ENCODE assay signal across 1 cellular context in genomic region chr10:4315529-4315928, GRCh38.
TF ChIP-seq lines count a peak whose summit lies in the region.

No MANE protein-coding gene starts in this region.

TF ChIP-seq in H1, 55 proteins besides CTCF, POLR2A, EP300 and RAD21 (continued from another document):
- TF ChIP-seq, protein P1, sequence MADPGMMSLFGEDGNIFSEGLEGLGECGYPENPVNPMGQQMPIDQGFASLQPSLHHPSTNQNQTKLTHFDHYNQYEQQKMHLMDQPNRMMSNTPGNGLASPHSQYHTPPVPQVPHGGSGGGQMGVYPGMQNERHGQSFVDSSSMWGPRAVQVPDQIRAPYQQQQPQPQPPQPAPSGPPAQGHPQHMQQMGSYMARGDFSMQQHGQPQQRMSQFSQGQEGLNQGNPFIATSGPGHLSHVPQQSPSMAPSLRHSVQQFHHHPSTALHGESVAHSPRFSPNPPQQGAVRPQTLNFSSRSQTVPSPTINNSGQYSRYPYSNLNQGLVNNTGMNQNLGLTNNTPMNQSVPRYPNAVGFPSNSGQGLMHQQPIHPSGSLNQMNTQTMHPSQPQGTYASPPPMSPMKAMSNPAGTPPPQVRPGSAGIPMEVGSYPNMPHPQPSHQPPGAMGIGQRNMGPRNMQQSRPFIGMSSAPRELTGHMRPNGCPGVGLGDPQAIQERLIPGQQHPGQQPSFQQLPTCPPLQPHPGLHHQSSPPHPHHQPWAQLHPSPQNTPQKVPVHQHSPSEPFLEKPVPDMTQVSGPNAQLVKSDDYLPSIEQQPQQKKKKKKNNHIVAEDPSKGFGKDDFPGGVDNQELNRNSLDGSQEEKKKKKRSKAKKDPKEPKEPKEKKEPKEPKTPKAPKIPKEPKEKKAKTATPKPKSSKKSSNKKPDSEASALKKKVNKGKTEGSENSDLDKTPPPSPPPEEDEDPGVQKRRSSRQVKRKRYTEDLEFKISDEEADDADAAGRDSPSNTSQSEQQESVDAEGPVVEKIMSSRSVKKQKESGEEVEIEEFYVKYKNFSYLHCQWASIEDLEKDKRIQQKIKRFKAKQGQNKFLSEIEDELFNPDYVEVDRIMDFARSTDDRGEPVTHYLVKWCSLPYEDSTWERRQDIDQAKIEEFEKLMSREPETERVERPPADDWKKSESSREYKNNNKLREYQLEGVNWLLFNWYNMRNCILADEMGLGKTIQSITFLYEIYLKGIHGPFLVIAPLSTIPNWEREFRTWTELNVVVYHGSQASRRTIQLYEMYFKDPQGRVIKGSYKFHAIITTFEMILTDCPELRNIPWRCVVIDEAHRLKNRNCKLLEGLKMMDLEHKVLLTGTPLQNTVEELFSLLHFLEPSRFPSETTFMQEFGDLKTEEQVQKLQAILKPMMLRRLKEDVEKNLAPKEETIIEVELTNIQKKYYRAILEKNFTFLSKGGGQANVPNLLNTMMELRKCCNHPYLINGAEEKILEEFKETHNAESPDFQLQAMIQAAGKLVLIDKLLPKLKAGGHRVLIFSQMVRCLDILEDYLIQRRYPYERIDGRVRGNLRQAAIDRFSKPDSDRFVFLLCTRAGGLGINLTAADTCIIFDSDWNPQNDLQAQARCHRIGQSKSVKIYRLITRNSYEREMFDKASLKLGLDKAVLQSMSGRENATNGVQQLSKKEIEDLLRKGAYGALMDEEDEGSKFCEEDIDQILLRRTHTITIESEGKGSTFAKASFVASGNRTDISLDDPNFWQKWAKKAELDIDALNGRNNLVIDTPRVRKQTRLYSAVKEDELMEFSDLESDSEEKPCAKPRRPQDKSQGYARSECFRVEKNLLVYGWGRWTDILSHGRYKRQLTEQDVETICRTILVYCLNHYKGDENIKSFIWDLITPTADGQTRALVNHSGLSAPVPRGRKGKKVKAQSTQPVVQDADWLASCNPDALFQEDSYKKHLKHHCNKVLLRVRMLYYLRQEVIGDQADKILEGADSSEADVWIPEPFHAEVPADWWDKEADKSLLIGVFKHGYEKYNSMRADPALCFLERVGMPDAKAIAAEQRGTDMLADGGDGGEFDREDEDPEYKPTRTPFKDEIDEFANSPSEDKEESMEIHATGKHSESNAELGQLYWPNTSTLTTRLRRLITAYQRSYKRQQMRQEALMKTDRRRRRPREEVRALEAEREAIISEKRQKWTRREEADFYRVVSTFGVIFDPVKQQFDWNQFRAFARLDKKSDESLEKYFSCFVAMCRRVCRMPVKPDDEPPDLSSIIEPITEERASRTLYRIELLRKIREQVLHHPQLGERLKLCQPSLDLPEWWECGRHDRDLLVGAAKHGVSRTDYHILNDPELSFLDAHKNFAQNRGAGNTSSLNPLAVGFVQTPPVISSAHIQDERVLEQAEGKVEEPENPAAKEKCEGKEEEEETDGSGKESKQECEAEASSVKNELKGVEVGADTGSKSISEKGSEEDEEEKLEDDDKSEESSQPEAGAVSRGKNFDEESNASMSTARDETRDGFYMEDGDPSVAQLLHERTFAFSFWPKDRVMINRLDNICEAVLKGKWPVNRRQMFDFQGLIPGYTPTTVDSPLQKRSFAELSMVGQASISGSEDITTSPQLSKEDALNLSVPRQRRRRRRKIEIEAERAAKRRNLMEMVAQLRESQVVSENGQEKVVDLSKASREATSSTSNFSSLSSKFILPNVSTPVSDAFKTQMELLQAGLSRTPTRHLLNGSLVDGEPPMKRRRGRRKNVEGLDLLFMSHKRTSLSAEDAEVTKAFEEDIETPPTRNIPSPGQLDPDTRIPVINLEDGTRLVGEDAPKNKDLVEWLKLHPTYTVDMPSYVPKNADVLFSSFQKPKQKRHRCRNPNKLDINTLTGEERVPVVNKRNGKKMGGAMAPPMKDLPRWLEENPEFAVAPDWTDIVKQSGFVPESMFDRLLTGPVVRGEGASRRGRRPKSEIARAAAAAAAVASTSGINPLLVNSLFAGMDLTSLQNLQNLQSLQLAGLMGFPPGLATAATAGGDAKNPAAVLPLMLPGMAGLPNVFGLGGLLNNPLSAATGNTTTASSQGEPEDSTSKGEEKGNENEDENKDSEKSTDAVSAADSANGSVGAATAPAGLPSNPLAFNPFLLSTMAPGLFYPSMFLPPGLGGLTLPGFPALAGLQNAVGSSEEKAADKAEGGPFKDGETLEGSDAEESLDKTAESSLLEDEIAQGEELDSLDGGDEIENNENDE (IDR thresholded peaks at IDR 0.05; ENCODE audit: insufficient replicate concordance, low read length), result no peak
- TF ChIP-seq RBBP5 (IDR thresholded peaks at IDR 0.05; ENCODE audit: borderline replicate concordance, low read depth, low read length), result no peak
- TF ChIP-seq EZH2 (IDR thresholded peaks at IDR 0.05; ENCODE audit: low read depth, low read length, severe bottlenecking), result no peak
- no peak for TF ChIP-seq KDM4A (IDR thresholded peaks at IDR 0.05; ENCODE audit: low read depth, low read length, severe bottlenecking)
TF ChIP-seq in H1: peak in this region for 0.
